ENCODE assay signal across 10 cellular contexts in genomic region chr3:15982667-15983145, GRCh38.
DNase-seq lines count a peak whose midpoint lies in the region; TF ChIP-seq lines count a peak whose summit lies in the region.
"Had no signal": no experiment of that assay in that cellular context is flagged by ENCODE, and none has a peak within 500 bp of the region (broad histone marks: within the 10 kb centered on the region; RNA-seq: fewer than 3 reads in every experiment).

No MANE protein-coding gene starts in this region.

- no peak overlapping the region for H3K4me3 Mint-ChIP-seq in immature natural killer cell
- H3K4me3 Mint-ChIP-seq: neural crest cell had no signal

- intact Hi-C loops in ascending aorta (cut with DNase I): no loop called here

- no peaks in the 10 kb centered on the region for H3K9me3 ChIP-seq in ascending aorta

- in situ Hi-C loops in brain microvascular endothelial cell (cut with HindIII; ENCODE audit: low pct_ligation_motif_present, low sequenced_read_pairs): no loop called here

- H3K27me3 ChIP-seq in brain microvascular endothelial cell (replicated peaks): no peaks in the 10 kb centered on the region
- no peaks in the 10 kb centered on the region for H3K27me3 ChIP-seq in kidney epithelial cell (ENCODE audit: control insufficient read depth, insufficient read depth, low read length)
- H3K27me3 ChIP-seq in ascending aorta: no peaks in the 10 kb centered on the region

- no peaks in the 10 kb centered on the region for H3K4me1 ChIP-seq in ascending aorta

- H3K4me1 Mint-ChIP-seq in immature natural killer cell: no peaks in the 10 kb centered on the region

- peaks cover 0 to 2% (median 0%) of the 10 kb centered on the region in 6 donors for H3K9me3 Mint-ChIP-seq in immature natural killer cell

- DNase-seq in 8988T: peak; percentile 40
- peak; percentile 65 for DNase-seq in HPDE6-E6E7 (ENCODE audit: extremely low spot score)
- DNase-seq in brain microvascular endothelial cell: peak; percentile 90
- DNase-seq in kidney epithelial cell (ENCODE audit: low read depth): peak; percentile 86
- DNase-seq in immature natural killer cell: no peak
- DNase-seq in NCI-H526 treated with DMSO at 0.1 percent for 48 hours (lab: John Stamatoyannopoulos, UW): no peak
- no peak for DNase-seq in ascending aorta (ENCODE audit: low spot score in 2 of 2)
- DNase-seq in NAMALWA (ENCODE audit: low spot score): no peak
- DNase-seq: COR-L47 had no signal

- H3K36me3 ChIP-seq in brain microvascular endothelial cell (replicated peaks) (no peaks in the 10 kb centered on the region), kidney epithelial cell (ENCODE audit: control insufficient read depth, insufficient read depth, low read length) (no peaks in the 10 kb centered on the region), ascending aorta (no peaks in the 10 kb centered on the region)

- peak overlapping the region; percentile 79 for H3K27ac ChIP-seq in brain microvascular endothelial cell
- H3K27ac ChIP-seq in ascending aorta: no peak overlapping the region

- H3K36me3 Mint-ChIP-seq in immature natural killer cell: peaks cover 0 to 3% (median 0%) of the 10 kb centered on the region in 3 donors

- peaks cover 3 to 9% (median 3%) of the 10 kb centered on the region in 3 donors for H3K27me3 Mint-ChIP-seq in immature natural killer cell (ENCODE audit: low read depth in 3 of 3)

- TF ChIP-seq CTCF in brain microvascular endothelial cell (IDR thresholded peaks at IDR 0.05; ENCODE audit: low read depth, low read length, missing control alignments): no peak
- TF ChIP-seq CTCF in kidney epithelial cell (IDR thresholded peaks at IDR 0.05; ENCODE audit: insufficient read depth, low read length, poor library complexity, severe bottlenecking): no peak
- TF ChIP-seq CTCF in ascending aorta (IDR thresholded peaks at IDR 0.05): no peak

- H3K27ac Mint-ChIP-seq in immature natural killer cell: no peak overlapping the region

- H3K4me3 ChIP-seq in brain microvascular endothelial cell (ENCODE audit: low read depth, low read length): peak overlapping the region; percentile 31
- no peak overlapping the region for H3K4me3 ChIP-seq in kidney epithelial cell (ENCODE audit: low read depth, low read length)
- no peak overlapping the region for H3K4me3 ChIP-seq in ascending aorta

Comparison
In these comparisons a context has a peak if more than half of its experiments do, and no peak if none do; other contexts are left out.
1. DNase-seq: peak in 8988T (single experiment), HPDE6-E6E7 (single experiment), brain microvascular endothelial cell (single experiment) and kidney epithelial cell (single experiment); none in immature natural killer cell (0 of 3), NCI-H526 treated with DMSO at 0.1 percent for 48 hours (single experiment), ascending aorta (0 of 2) and NAMALWA (single experiment).